In genomic region chr1:180151508-180151907, GRCh38 we compare ENCODE assay signal across 12 cellular contexts. TPM values are rescaled to one million over a fixed set of nuclear protein-coding genes. Genes with fewer than 3 reads are reported as not detected.
DNase-seq lines count a peak whose midpoint lies in the region; ATAC-seq, FAIRE-seq and TF ChIP-seq lines count a peak whose summit lies in the region.
"Had no signal": no experiment of that assay in that cellular context is flagged by ENCODE, and none has a peak within 500 bp of the region (broad histone marks: within the 10 kb centered on the region; RNA-seq: fewer than 3 reads in every experiment).

No MANE protein-coding gene starts in this region.

- BruUV-seq in HCT116 (replicated peaks; lab: Mats Ljungman, UMichigan) = no TSS peak

- TF ChIP-seq CTCF in A549 (IDR thresholded peaks at IDR 0.05) (no peak), HCT116 (IDR thresholded peaks at IDR 0.05 in 2 of 3, conservative IDR thresholded peaks at IDR 0.05 in 1 of 3; ENCODE audit: borderline replicate concordance in 1 of 3, insufficient read depth in 1 of 3, low read depth in 2 of 3, low read length in 2 of 3) (no peak), fibroblast of pulmonary artery (IDR thresholded peaks at IDR 0.05; ENCODE audit: low read length, missing control alignments) (no peak), H9 (conservative IDR thresholded peaks at IDR 0.05) (no peak)

- H2BK15ac ChIP-seq in H9 (ENCODE audit: low read depth, low read length) = no peak overlapping the region

- no peak overlapping the region for H2BK5ac ChIP-seq in H9 (ENCODE audit: insufficient read length, low read length)

- H2BK120ac ChIP-seq in H9 (ENCODE audit: low read depth, low read length, poor library complexity, severe bottlenecking) = no peak overlapping the region

- no peak for ATAC-seq in A549
- no peak for ATAC-seq in HCT116
- ATAC-seq in stimulated activated memory B cell treated with anti-CD40 and anti-IgM and Interleukin-4, amounts not matched to agents 10 μg/mL and 1 μg/mL and 100 μg/mL, for 72 hours = no peak
- ATAC-seq: body of pancreas had no signal

- no peak overlapping the region for H3K9ac ChIP-seq in HCT116 (ENCODE audit: low read length)
- no peak overlapping the region for H3K9ac ChIP-seq in H9 (ENCODE audit: extremely low read depth, insufficient read length, low read length)

- H3K27me3 Mint-ChIP-seq in H9 (ENCODE audit: low read depth) = peaks cover 29% of the 10 kb centered on the region
- H3K27me3 Mint-ChIP-seq in stimulated activated memory B cell treated with anti-CD40 and anti-IgM and Interleukin-4, amounts not matched to agents 10 μg/mL and 1 μg/mL and 100 μg/mL, for 72 hours = no peaks in the 10 kb centered on the region

- H2BK20ac ChIP-seq in H9 (ENCODE audit: low read depth, low read length, poor library complexity, severe bottlenecking) = no peak overlapping the region

- no peaks in the 10 kb centered on the region for H3K9me3 ChIP-seq in A549
- no peaks in the 10 kb centered on the region for H3K9me3 ChIP-seq in HCT116 (ENCODE audit: control insufficient read depth in 1 of 2, insufficient read depth in 1 of 2, low read depth in 1 of 2, low read length in 2 of 2)
- no peaks in the 10 kb centered on the region for H3K9me3 ChIP-seq in H9 (ENCODE audit: control insufficient read depth, low read depth, low read length)
- H3K9me3 ChIP-seq: body of pancreas had no signal

- FAIRE-seq in A549 (lab: Jason Lieb, UNC) = no peak

- no peak overlapping the region for H3T11ph ChIP-seq in H9 (ENCODE audit: low read length)

- RAD21 ChIA-PET in HCT116 (lab: Charles Lee; ENCODE audit: low non-redundant PET in 1 of 2, low total read pairs in 2 of 2, uncharacterized antibody in 2 of 2, unreplicated experiment in 2 of 2) = no interaction called here

- no peak overlapping the region for H4K5ac ChIP-seq in H9 (ENCODE audit: insufficient read length, low read depth, low read length)

- peak overlapping the region; percentile 32 for H3K4me2 ChIP-seq in A549
- H3K4me2 ChIP-seq in HCT116 (ENCODE audit: low read length) = peak overlapping the region; percentile 16
- H3K4me2 ChIP-seq in H9 (ENCODE audit: insufficient read depth, insufficient read length, low read length) = no peak overlapping the region

- no peaks in the 10 kb centered on the region for H4K20me1 ChIP-seq in HCT116 (ENCODE audit: insufficient read depth)
- H4K20me1 ChIP-seq in H9 (ENCODE audit: control insufficient read depth, insufficient read depth, insufficient read length) = no peaks in the 10 kb centered on the region

- H3K79me1 ChIP-seq in H9 (ENCODE audit: insufficient read depth, low read depth, low read length, poor library complexity, severe bottlenecking) = no peaks in the 10 kb centered on the region

- H4K8ac ChIP-seq in H9 (replicated peaks; ENCODE audit: insufficient read length, low read depth, low read length) = no peak overlapping the region

- H3K23ac ChIP-seq in H9 (ENCODE audit: insufficient read length, low read depth, low read length) = no peak overlapping the region

- no peak overlapping the region for H2BK12ac ChIP-seq in H9 (ENCODE audit: insufficient read length, low read depth, low read length)

- TF ChIP-seq RAD21 in A549 (conservative IDR thresholded peaks at IDR 0.05 in 1 of 2, IDR thresholded peaks at IDR 0.05 in 1 of 2) = no peak
- no peak for TF ChIP-seq RAD21 in HCT116 (IDR thresholded peaks at IDR 0.05; ENCODE audit: low read depth)

- H3K4me3 ChIP-seq in A549 = no peak overlapping the region
- no peak overlapping the region for H3K4me3 ChIP-seq in HCT116 (replicated peaks in 1 of 2; ENCODE audit: low read depth in 1 of 2, low read length in 2 of 2)
- no peak overlapping the region for H3K4me3 ChIP-seq in fibroblast of pulmonary artery (replicated peaks; ENCODE audit: low read depth, low read length)
- H3K4me3 ChIP-seq: body of pancreas had no signal

- H2AK5ac ChIP-seq in H9 (ENCODE audit: insufficient read length, low read length) = no peak overlapping the region

- H3K4ac ChIP-seq in H9 (ENCODE audit: low read depth, low read length) = no peak overlapping the region

- H3K9me3 Mint-ChIP-seq in H9 = no peaks in the 10 kb centered on the region
- no peaks in the 10 kb centered on the region for H3K9me3 Mint-ChIP-seq in stimulated activated memory B cell treated with anti-CD40 and anti-IgM and Interleukin-4, amounts not matched to agents 10 μg/mL and 1 μg/mL and 100 μg/mL, for 72 hours
- H3K9me3 Mint-ChIP-seq: nephron had no signal

- no peak overlapping the region for H4K91ac ChIP-seq in H9 (ENCODE audit: insufficient read length, low read depth, low read length)

- peaks cover 7% of the 10 kb centered on the region; the same call in 1 of the 2 replicates for H3K79me2 ChIP-seq in HCT116 (ENCODE audit: insufficient read depth, low read length)
- H3K79me2 ChIP-seq in H9 (ENCODE audit: insufficient read depth, low read length) = peaks cover 1% of the 10 kb centered on the region; the same call in 1 of the 2 replicates

- POLR2A ChIA-PET in A549 (lab: Yijun Ruan, JAX) (no interaction called here), HCT116 (lab: Charles Lee) (no interaction called here)

- H3K27ac ChIP-seq in A549 (peak overlapping the region; percentile 19 to 69; a peak in 4 of 6 replicates), HCT116 (ENCODE audit: low read depth, low read length) (no peak overlapping the region), H9 (ENCODE audit: insufficient read length, low read depth, low read length) (no peak overlapping the region)
- H3K27ac ChIP-seq: body of pancreas had no signal

- H3K23me2 ChIP-seq in H9 (ENCODE audit: insufficient read length, low read depth, low read length, poor library complexity, severe bottlenecking) = peaks cover 8% of the 10 kb centered on the region

- peak; percentile 36 to 41 for DNase-seq in A549 (ENCODE audit: low read depth in 1 of 2, low spot score in 1 of 2)
- no peak for DNase-seq in HCT116 (ENCODE audit: low read depth, low spot score)
- peak; percentile 92 for DNase-seq in RKO (ENCODE audit: low spot score)
- DNase-seq in fibroblast of pulmonary artery (ENCODE audit: low read depth) = peak; percentile 85
- DNase-seq in H9 = no peak
- DNase-seq in UCSD-AML1 (lab: John Stamatoyannopoulos, UW; ENCODE audit: unreplicated experiment) = no peak
- no peak for DNase-seq in NCI-H128 (lab: John Stamatoyannopoulos, UW; ENCODE audit: unreplicated experiment)
- DNase-seq: body of pancreas, C1 segment of cervical spinal cord, hippocampal formation had no signal

- no peak overlapping the region for H3K4me3 Mint-ChIP-seq in H9
- no peak overlapping the region for H3K4me3 Mint-ChIP-seq in stimulated activated memory B cell treated with anti-CD40 and anti-IgM and Interleukin-4, amounts not matched to agents 10 μg/mL and 1 μg/mL and 100 μg/mL, for 72 hours
- H3K4me3 Mint-ChIP-seq: nephron had no signal

- no peak overlapping the region for H2AFZ ChIP-seq in HCT116 (ENCODE audit: low read depth, low read length, poor library complexity, severe bottlenecking)
- no peak overlapping the region for H2AFZ ChIP-seq in H9 (ENCODE audit: low read length)

- no peak for TF ChIP-seq EP300 in A549 (IDR thresholded peaks at IDR 0.05)

- WGBS in A549 (ENCODE audit: missing lambda C conversion rate) = 24% methylated on average over 3 of the region's 3 CpGs
- no CpG with 5 or more reads among the region's 3 CpGs for WGBS in H9 (ENCODE audit: extremely low coverage, insufficient read length, low lambda C conversion rate)

- H3K27me3 ChIP-seq in HCT116 (ENCODE audit: insufficient read depth, low read length) (no peaks in the 10 kb centered on the region), H9 (ENCODE audit: insufficient read depth, low read length) (no peaks in the 10 kb centered on the region; the same call in none of the 2 replicates)
- H3K27me3 ChIP-seq: body of pancreas had no signal

- H3K27ac Mint-ChIP-seq in H9 = no peak overlapping the region
- no peak overlapping the region for H3K27ac Mint-ChIP-seq in stimulated activated memory B cell treated with anti-CD40 and anti-IgM and Interleukin-4, amounts not matched to agents 10 μg/mL and 1 μg/mL and 100 μg/mL, for 72 hours
- H3K27ac Mint-ChIP-seq: nephron had no signal

- no peaks in the 10 kb centered on the region for H3K36me3 ChIP-seq in HCT116 (ENCODE audit: control insufficient read depth in 1 of 2, insufficient read depth in 2 of 2, low read length in 2 of 2)

- CTCF ChIA-PET in A549 (lab: Yijun Ruan, JAX) (no interaction called here), HCT116 (lab: Charles Lee) (no interaction called here)

- no peak overlapping the region for H3K14ac ChIP-seq in H9 (ENCODE audit: insufficient read depth, low read length)

- no peaks in the 10 kb centered on the region; a peak in 1 of 7 replicates for H3K36me3 Mint-ChIP-seq in H9 (ENCODE audit: insufficient read depth in 1 of 3, low read depth in 3 of 3)
- H3K36me3 Mint-ChIP-seq in stimulated activated memory B cell treated with anti-CD40 and anti-IgM and Interleukin-4, amounts not matched to agents 10 μg/mL and 1 μg/mL and 100 μg/mL, for 72 hours = peaks cover 9% of the 10 kb centered on the region

- no peak overlapping the region for H3K18ac ChIP-seq in H9 (ENCODE audit: insufficient read length, low read depth, low read length)

- H3K4me1 ChIP-seq in A549 (peaks cover 23% of the 10 kb centered on the region), HCT116 (ENCODE audit: control insufficient read depth in 1 of 2, insufficient read depth in 2 of 2, low read length in 2 of 2) (peaks cover 2 to 37% of the 10 kb centered on the region in 2 experiments; a peak in 3 of 4 replicates), H9 (ENCODE audit: insufficient read depth, low read length) (no peaks in the 10 kb centered on the region; the same call in 1 of the 2 replicates)

- no peak overlapping the region for H3K56ac ChIP-seq in H9 (ENCODE audit: insufficient read length, low read depth, low read length)

- no peaks in the 10 kb centered on the region for H3K9me2 ChIP-seq in HCT116 (ENCODE audit: insufficient read depth)

- peaks cover 14 to 16% of the 10 kb centered on the region in 2 experiments for H3K4me1 Mint-ChIP-seq in H9
- peaks cover 20% of the 10 kb centered on the region for H3K4me1 Mint-ChIP-seq in stimulated activated memory B cell treated with anti-CD40 and anti-IgM and Interleukin-4, amounts not matched to agents 10 μg/mL and 1 μg/mL and 100 μg/mL, for 72 hours

- intact Hi-C loops in HCT116 (cut with micrococcal nuclease) = no loop called here

- TF ChIP-seq POLR2A in A549 (IDR thresholded peaks at IDR 0.05; ENCODE audit: low read length) (no peak), HCT116 (IDR thresholded peaks at IDR 0.05; ENCODE audit: borderline replicate concordance, extremely low read depth, insufficient read depth, insufficient read length) (no peak)

TF ChIP-seq in A549, 52 proteins besides CTCF, POLR2A, EP300 and RAD21 (continues in another document):
- no peak for TF ChIP-seq MAFK (IDR thresholded peaks at IDR 0.05; ENCODE audit: partially characterized antibody)

RNA-seq across cellular contexts. Expression of gene QSOX1, which starts 3.2 kb away (rescaled TPM):
- 60.2 and 67.3 TPM in 2 replicates for polyA plus RNA-seq in A549 (2011; rRNA removed)
- 49.0 and 56.2 TPM in 2 replicates for polyA plus RNA-seq in A549 (2012; cell fraction: cytosol; rRNA removed)
- polyA plus RNA-seq in A549 (2012; cell fraction: nucleus; rRNA removed) = 141 and 234 TPM in 2 replicates
- polyA plus RNA-seq in A549 (2017; fragmentation: RNase III; extraction: RNeasy Plus Mini Kit Qiagen cat#74134 plus additional on column Dnase treatment) = 41.5 to 43.8 TPM (median 41.6 TPM) in 3 replicates
- polyA minus RNA-seq in A549 (2011; rRNA and poly(A)+ RNA removed) = 25.3 and 37.9 TPM in 2 replicates
- total RNA-seq in HCT116 (2021; ENCODE audit: unreplicated experiment) = 89.2 TPM
- 111 and 113 TPM in 2 replicates for polyA plus RNA-seq in HCT116 (2012)
- total RNA-seq in H9 (2021) = 76.5 and 79.2 TPM in 2 replicates

Comparison
In these comparisons a context has a peak if more than half of its experiments do, and no peak if none do; other contexts are left out.
1. DNase-seq: peak in A549 (2 of 2), RKO (single experiment) and fibroblast of pulmonary artery (single experiment); none in HCT116 (single experiment), H9 (single experiment), UCSD-AML1 (single experiment) and NCI-H128 (single experiment).
2. H3K27ac ChIP-seq: peak in A549 (2 of 2); none in HCT116 (single experiment) and H9 (single experiment).